In genomic region chr21:31557956-31558838, GRCh38 we compare ENCODE assay signal across 8 cellular contexts.
DNase-seq lines count a peak whose midpoint lies in the region; ATAC-seq and TF ChIP-seq lines count a peak whose summit lies in the region.

No MANE protein-coding gene starts in this region.

- intact Hi-C loops in Panc1 (cut with micrococcal nuclease; ENCODE audit: unreplicated experiment): no loop called here

- H4K20me1 ChIP-seq in H9 (ENCODE audit: control insufficient read depth, insufficient read depth, insufficient read length): no peaks in the 10 kb centered on the region

- POLR2A ChIA-PET in Panc1 (lab: Charles Lee): no interaction called here

- peaks cover 17% of the 10 kb centered on the region for H3K23me2 ChIP-seq in H9 (ENCODE audit: insufficient read length, low read depth, low read length, poor library complexity, severe bottlenecking)

- H3K4me3 Mint-ChIP-seq in H9: peak overlapping the region; percentile 76 to 89
- H3K4me3 Mint-ChIP-seq in activated naive CD8-positive, alpha-beta T cell treated with anti-CD3 and anti-CD28 coated beads, Interleukin-2, amount 50 U/mL, for 24 hours: peak overlapping the region; percentile 79

- H3K4me1 ChIP-seq in H9 (ENCODE audit: insufficient read depth, low read length) (peaks cover 18% of the 10 kb centered on the region; the same call in 1 of the 2 replicates), Panc1 (ENCODE audit: control insufficient read depth, insufficient read depth, low read length) (no peaks in the 10 kb centered on the region; the same call in 1 of the 2 replicates), iPS-18a (ENCODE audit: control insufficient read depth, low read depth, low read length) (peaks cover 51% of the 10 kb centered on the region), skeletal muscle satellite cell (ENCODE audit: control insufficient read depth, insufficient read depth, low read length) (peaks cover 15% of the 10 kb centered on the region)

- H3K18ac ChIP-seq in H9 (ENCODE audit: insufficient read length, low read depth, low read length): no peak overlapping the region

- H3K4ac ChIP-seq in H9 (ENCODE audit: low read depth, low read length): no peak overlapping the region

- H3K36me3 ChIP-seq in Panc1 (ENCODE audit: control insufficient read depth, insufficient read depth, low read length) (no peaks in the 10 kb centered on the region), iPS-18a (ENCODE audit: control insufficient read depth, low read depth, low read length) (no peaks in the 10 kb centered on the region), skeletal muscle satellite cell (ENCODE audit: insufficient read depth, low read length) (no peaks in the 10 kb centered on the region)

- peak overlapping the region; percentile 91 for H3K4me2 ChIP-seq in H9 (ENCODE audit: insufficient read depth, insufficient read length, low read length)
- H3K4me2 ChIP-seq in skeletal muscle satellite cell (ENCODE audit: low read length): peak overlapping the region; percentile 88

- H4K8ac ChIP-seq in H9 (replicated peaks; ENCODE audit: insufficient read length, low read depth, low read length): no peak overlapping the region

- no peak overlapping the region for H3K56ac ChIP-seq in H9 (ENCODE audit: insufficient read length, low read depth, low read length)

- peaks cover 32% of the 10 kb centered on the region for H3K27me3 Mint-ChIP-seq in H9 (ENCODE audit: low read depth)
- H3K27me3 Mint-ChIP-seq in activated naive CD8-positive, alpha-beta T cell treated with anti-CD3 and anti-CD28 coated beads, Interleukin-2, amount 50 U/mL, for 24 hours: peaks cover 25% of the 10 kb centered on the region

- peaks cover 58 to 59% of the 10 kb centered on the region in 2 experiments for H3K4me1 Mint-ChIP-seq in H9
- H3K4me1 Mint-ChIP-seq in activated naive CD8-positive, alpha-beta T cell treated with anti-CD3 and anti-CD28 coated beads, Interleukin-2, amount 50 U/mL, for 24 hours: peaks cover 49% of the 10 kb centered on the region

- no peak overlapping the region for H4K91ac ChIP-seq in H9 (ENCODE audit: insufficient read length, low read depth, low read length)

- no peaks in the 10 kb centered on the region; the same call in 1 of the 2 replicates for H3K79me2 ChIP-seq in H9 (ENCODE audit: insufficient read depth, low read length)

- no peak overlapping the region for H3T11ph ChIP-seq in H9 (ENCODE audit: low read length)

- no peak overlapping the region for H2BK12ac ChIP-seq in H9 (ENCODE audit: insufficient read length, low read depth, low read length)

- no peak overlapping the region for H2AFZ ChIP-seq in H9 (ENCODE audit: low read length)

- H3K27me3 ChIP-seq in H9 (ENCODE audit: insufficient read depth, low read length) (no peaks in the 10 kb centered on the region; the same call in 1 of the 2 replicates), Panc1 (ENCODE audit: control insufficient read depth, insufficient read depth, low read length) (no peaks in the 10 kb centered on the region; the same call in 1 of the 2 replicates), iPS-18a (ENCODE audit: control insufficient read depth, insufficient read depth, low read length) (peaks cover 29% of the 10 kb centered on the region), skeletal muscle satellite cell (ENCODE audit: control insufficient read depth, insufficient read depth, low read length) (peaks cover 45% of the 10 kb centered on the region)

- H3K9ac ChIP-seq in H9 (ENCODE audit: extremely low read depth, insufficient read length, low read length) (peak overlapping the region; percentile 39), iPS-18a (ENCODE audit: low read length) (peak overlapping the region; percentile 35), skeletal muscle satellite cell (ENCODE audit: low read depth, low read length) (no peak overlapping the region)

- H3K4me3 ChIP-seq in Panc1 (ENCODE audit: low read depth in 2 of 2, low read length in 2 of 2): peak overlapping the region; percentile 24 to 50
- H3K4me3 ChIP-seq in iPS-18a (ENCODE audit: low read length): peak overlapping the region; percentile 93
- H3K4me3 ChIP-seq in skeletal muscle satellite cell (ENCODE audit: low read length): peak overlapping the region; percentile 83

- no peak overlapping the region for H4K5ac ChIP-seq in H9 (ENCODE audit: insufficient read length, low read depth, low read length)

- peak; percentile 48 for DNase-seq in H9
- no peak for DNase-seq in Panc1 (ENCODE audit: low read depth, low spot score)
- peak; percentile 40 for DNase-seq in activated naive CD8-positive, alpha-beta T cell treated with anti-CD3 and anti-CD28 coated beads, Interleukin-2, amount 50 U/mL, for 24 hours
- DNase-seq in SIG-M5 treated with dmso at 0.1 percent for 504 hours (lab: John Stamatoyannopoulos, UW; ENCODE audit: unreplicated experiment): no peak

- H2BK120ac ChIP-seq in H9 (ENCODE audit: low read depth, low read length, poor library complexity, severe bottlenecking): no peak overlapping the region

- no peak overlapping the region for H2BK15ac ChIP-seq in H9 (ENCODE audit: low read depth, low read length)

- H3K9me3 Mint-ChIP-seq in H9: no peaks in the 10 kb centered on the region; a peak in 1 of 5 replicates
- no peaks in the 10 kb centered on the region for H3K9me3 Mint-ChIP-seq in activated naive CD8-positive, alpha-beta T cell treated with anti-CD3 and anti-CD28 coated beads, Interleukin-2, amount 50 U/mL, for 24 hours

- in situ Hi-C loops in Panc1 (cut with HindIII; ENCODE audit: low pct_unique_long_range_greater_than_20kb, low sequenced_read_pairs): no loop called here

- H3K79me1 ChIP-seq in H9 (ENCODE audit: insufficient read depth, low read depth, low read length, poor library complexity, severe bottlenecking): no peaks in the 10 kb centered on the region

- TF ChIP-seq CTCF in C4-2B (conservative IDR thresholded peaks at IDR 0.05) (no peak), H9 (conservative IDR thresholded peaks at IDR 0.05) (no peak), Panc1 (IDR thresholded peaks at IDR 0.05) (no peak)

- H3K27ac ChIP-seq in C4-2B (peak overlapping the region; percentile 43; the same call in 1 of the 2 replicates), H9 (ENCODE audit: insufficient read length, low read depth, low read length) (no peak overlapping the region), Panc1 (ENCODE audit: low read length) (no peak overlapping the region), iPS-18a (ENCODE audit: low read length) (no peak overlapping the region)

- no peak overlapping the region; the same call in 1 of the 2 replicates for H3K14ac ChIP-seq in H9 (ENCODE audit: insufficient read depth, low read length)

- H3K9me3 ChIP-seq in H9 (ENCODE audit: control insufficient read depth, low read depth, low read length) (no peaks in the 10 kb centered on the region), Panc1 (ENCODE audit: control insufficient read depth, insufficient read depth, low read depth, low read length) (no peaks in the 10 kb centered on the region), iPS-18a (ENCODE audit: control insufficient read depth, low read depth, low read length) (no peaks in the 10 kb centered on the region), skeletal muscle satellite cell (replicated peaks; ENCODE audit: low read length) (no peaks in the 10 kb centered on the region)

- H3K36me3 Mint-ChIP-seq in H9 (ENCODE audit: insufficient read depth in 1 of 3, low read depth in 3 of 3): peaks cover 0 to 8% (median 0%) of the 10 kb centered on the region in 3 experiments; a peak in 2 of 7 replicates
- peaks cover 8% of the 10 kb centered on the region for H3K36me3 Mint-ChIP-seq in activated naive CD8-positive, alpha-beta T cell treated with anti-CD3 and anti-CD28 coated beads, Interleukin-2, amount 50 U/mL, for 24 hours (ENCODE audit: low read depth)

- H2BK5ac ChIP-seq in H9 (ENCODE audit: insufficient read length, low read length): no peak overlapping the region

- no peak overlapping the region for H3K23ac ChIP-seq in H9 (ENCODE audit: insufficient read length, low read depth, low read length)

- CTCF ChIA-PET in Panc1 (lab: Charles Lee): no interaction called here

- no peak overlapping the region for H3K27ac Mint-ChIP-seq in H9
- no peak overlapping the region for H3K27ac Mint-ChIP-seq in activated naive CD8-positive, alpha-beta T cell treated with anti-CD3 and anti-CD28 coated beads, Interleukin-2, amount 50 U/mL, for 24 hours

- BruUV-seq in Panc1 (replicated peaks; lab: Mats Ljungman, UMichigan): no TSS peak

- no peak overlapping the region for H2BK20ac ChIP-seq in H9 (ENCODE audit: low read depth, low read length, poor library complexity, severe bottlenecking)

- no peak overlapping the region for H2AK5ac ChIP-seq in H9 (ENCODE audit: insufficient read length, low read length)

- no CpG with 5 or more reads among the region's 98 CpGs for WGBS in H9 (ENCODE audit: extremely low coverage, insufficient read length, low lambda C conversion rate)

- ATAC-seq in Panc1 (no peak), HG02840 (IDR thresholded peaks at IDR 0.05; ENCODE audit: low FRiP score, unreplicated experiment) (no peak)
- ATAC-seq in activated naive CD8-positive, alpha-beta T cell treated with anti-CD3 and anti-CD28 coated beads, Interleukin-2, amount 50 U/mL, for 24 hours: peak; percentile 4

Comparison
In these comparisons a context has a peak if more than half of its experiments do, and no peak if none do; other contexts are left out.
1. DNase-seq: peak in H9 (single experiment) and activated naive CD8-positive, alpha-beta T cell treated with anti-CD3 and anti-CD28 coated beads, Interleukin-2, amount 50 U/mL, for 24 hours (single experiment); none in Panc1 (single experiment) and SIG-M5 treated with dmso at 0.1 percent for 504 hours (single experiment).
2. H3K4me3 ChIP-seq: peak in every context shown above with its lines; median percentile 93 in iPS-18a; 83 in skeletal muscle satellite cell; 37 in Panc1.